Comparison of ENCODE assay signal across 1 cellular context in the genomic region with DNA sequence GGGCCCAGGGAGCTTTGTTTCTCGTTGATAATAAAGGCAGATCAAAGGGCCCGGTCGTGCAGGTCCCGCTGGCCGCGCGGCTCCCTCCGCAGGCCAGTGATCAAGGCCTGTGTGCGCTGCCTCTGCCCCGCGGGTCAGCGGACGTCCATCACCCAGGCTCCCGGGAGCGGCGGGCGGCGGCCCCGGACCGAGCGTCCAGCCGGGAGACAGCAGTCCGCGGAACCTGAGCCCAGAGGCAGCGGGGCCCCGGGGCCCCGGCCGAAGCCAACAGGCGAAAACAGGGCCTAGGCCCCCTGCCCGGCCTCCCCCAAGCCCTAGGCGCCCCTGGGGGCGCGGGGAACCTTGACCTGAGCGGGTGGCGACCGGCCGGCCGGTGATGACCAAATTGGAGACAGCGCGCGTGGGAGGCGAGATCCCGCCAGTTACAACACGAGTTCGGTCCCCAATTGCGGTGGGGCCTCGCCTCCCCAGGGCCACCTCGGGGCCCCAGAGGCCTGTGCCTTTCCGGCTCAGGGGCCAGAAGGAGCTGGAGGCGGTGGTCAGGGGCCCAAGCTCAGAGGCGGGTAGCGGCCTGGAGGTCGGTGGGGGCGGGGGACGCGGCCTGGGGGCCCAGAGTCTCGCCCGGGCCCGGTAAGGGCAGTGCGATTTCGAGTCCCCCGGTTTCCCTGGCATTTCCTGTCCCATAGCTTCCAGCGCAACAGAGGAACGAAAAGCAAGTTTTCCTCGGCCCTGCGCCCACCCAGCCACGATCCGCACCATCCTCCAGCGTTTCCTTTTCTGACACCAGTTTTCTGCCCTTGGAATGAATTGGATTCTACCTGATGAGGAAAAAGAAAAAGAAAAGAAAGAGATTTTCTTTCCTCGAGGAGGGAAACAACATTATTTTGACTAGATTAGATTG.
TF ChIP-seq lines count a peak whose summit lies in the region.

No MANE protein-coding gene starts in this region.

TF ChIP-seq in A549, 52 proteins besides CTCF, POLR2A, EP300 and RAD21 (continued from another document):
- TF ChIP-seq POLR2AphosphoS2 (conservative IDR thresholded peaks at IDR 0.05; ENCODE audit: low read length) (no peak), HDAC2 (IDR thresholded peaks at IDR 0.05) (no peak), ZFP36 (IDR thresholded peaks at IDR 0.05; ENCODE audit: borderline replicate concordance, partially characterized antibody) (no peak), KDM1A (IDR thresholded peaks at IDR 0.05; ENCODE audit: low read depth) (no peak), SREBF2 (IDR thresholded peaks at IDR 0.05) (no peak), FOSL2 (IDR thresholded peaks at IDR 0.05) (no peak), FOSL2 (CRISPR knock-in tag; IDR thresholded peaks at IDR 0.05) (no peak), RCOR1 (IDR thresholded peaks at IDR 0.05; ENCODE audit: low read depth, low read length) (no peak), EHF (CRISPR knock-in tag; IDR thresholded peaks at IDR 0.05) (no peak), TP53 (CRISPR knock-in tag; IDR thresholded peaks at IDR 0.05) (no peak), SMC3 (IDR thresholded peaks at IDR 0.05) (no peak), FOSB (CRISPR knock-in tag; IDR thresholded peaks at IDR 0.05) (no peak), CHD2 (IDR thresholded peaks at IDR 0.05; ENCODE audit: low read length, partially characterized antibody) (no peak), RARB (CRISPR knock-in tag; IDR thresholded peaks at IDR 0.05) (no peak), FOXS1 (CRISPR knock-in tag; IDR thresholded peaks at IDR 0.05) (no peak), GATA3 (IDR thresholded peaks at IDR 0.05; ENCODE audit: borderline replicate concordance) (no peak), ZSCAN20 (CRISPR knock-in tag; IDR thresholded peaks at IDR 0.05) (no peak), TFCP2L1 (CRISPR knock-in tag; IDR thresholded peaks at IDR 0.05) (no peak), HEYL (CRISPR knock-in tag; IDR thresholded peaks at IDR 0.05) (no peak), NPAS2 (CRISPR knock-in tag; IDR thresholded peaks at IDR 0.05; ENCODE audit: borderline replicate concordance) (no peak), HOXA7 (CRISPR knock-in tag; IDR thresholded peaks at IDR 0.05) (no peak), BHLHE40 (IDR thresholded peaks at IDR 0.05; ENCODE audit: low read depth, low read length) (no peak), CBX8 (IDR thresholded peaks at IDR 0.05) (no peak), ZNF302 (CRISPR knock-in tag; IDR thresholded peaks at IDR 0.05) (no peak), CEBPB (IDR thresholded peaks at IDR 0.05) (no peak), RNF2 (IDR thresholded peaks at IDR 0.05; ENCODE audit: borderline replicate concordance, low read depth) (peak; percentile 79; the same call in 1 of the 2 replicates), EHMT2 (IDR thresholded peaks at IDR 0.05; ENCODE audit: low read depth) (no peak), RFX5 (IDR thresholded peaks at IDR 0.05) (no peak), JUNB (IDR thresholded peaks at IDR 0.05) (no peak), ESRRA (IDR thresholded peaks at IDR 0.05; ENCODE audit: borderline replicate concordance, low read length) (no peak), NFE2L2 (conservative IDR thresholded peaks at IDR 0.05; ENCODE audit: low read length) (no peak), MAFK (IDR thresholded peaks at IDR 0.05; ENCODE audit: partially characterized antibody) (no peak), JUN (IDR thresholded peaks at IDR 0.05) (0 out of 5 replicates have a peak, but pooled peaks of 1 of the 2 experiments have one; percentile 45)
- TF ChIP-seq, protein P1, sequence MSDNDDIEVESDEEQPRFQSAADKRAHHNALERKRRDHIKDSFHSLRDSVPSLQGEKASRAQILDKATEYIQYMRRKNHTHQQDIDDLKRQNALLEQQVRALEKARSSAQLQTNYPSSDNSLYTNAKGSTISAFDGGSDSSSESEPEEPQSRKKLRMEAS (IDR thresholded peaks at IDR 0.05), result peak; percentile 60; the same call in 1 of the 2 replicates
- TF ChIP-seq, protein P2, sequence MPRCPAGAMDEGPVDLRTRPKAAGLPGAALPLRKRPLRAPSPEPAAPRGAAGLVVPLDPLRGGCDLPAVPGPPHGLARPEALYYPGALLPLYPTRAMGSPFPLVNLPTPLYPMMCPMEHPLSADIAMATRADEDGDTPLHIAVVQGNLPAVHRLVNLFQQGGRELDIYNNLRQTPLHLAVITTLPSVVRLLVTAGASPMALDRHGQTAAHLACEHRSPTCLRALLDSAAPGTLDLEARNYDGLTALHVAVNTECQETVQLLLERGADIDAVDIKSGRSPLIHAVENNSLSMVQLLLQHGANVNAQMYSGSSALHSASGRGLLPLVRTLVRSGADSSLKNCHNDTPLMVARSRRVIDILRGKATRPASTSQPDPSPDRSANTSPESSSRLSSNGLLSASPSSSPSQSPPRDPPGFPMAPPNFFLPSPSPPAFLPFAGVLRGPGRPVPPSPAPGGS (IDR thresholded peaks at IDR 0.05), result no peak
- TF ChIP-seq, protein P3, sequence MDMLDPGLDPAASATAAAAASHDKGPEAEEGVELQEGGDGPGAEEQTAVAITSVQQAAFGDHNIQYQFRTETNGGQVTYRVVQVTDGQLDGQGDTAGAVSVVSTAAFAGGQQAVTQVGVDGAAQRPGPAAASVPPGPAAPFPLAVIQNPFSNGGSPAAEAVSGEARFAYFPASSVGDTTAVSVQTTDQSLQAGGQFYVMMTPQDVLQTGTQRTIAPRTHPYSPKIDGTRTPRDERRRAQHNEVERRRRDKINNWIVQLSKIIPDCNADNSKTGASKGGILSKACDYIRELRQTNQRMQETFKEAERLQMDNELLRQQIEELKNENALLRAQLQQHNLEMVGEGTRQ (IDR thresholded peaks at IDR 0.05), result no peak
- TF ChIP-seq, protein P4, sequence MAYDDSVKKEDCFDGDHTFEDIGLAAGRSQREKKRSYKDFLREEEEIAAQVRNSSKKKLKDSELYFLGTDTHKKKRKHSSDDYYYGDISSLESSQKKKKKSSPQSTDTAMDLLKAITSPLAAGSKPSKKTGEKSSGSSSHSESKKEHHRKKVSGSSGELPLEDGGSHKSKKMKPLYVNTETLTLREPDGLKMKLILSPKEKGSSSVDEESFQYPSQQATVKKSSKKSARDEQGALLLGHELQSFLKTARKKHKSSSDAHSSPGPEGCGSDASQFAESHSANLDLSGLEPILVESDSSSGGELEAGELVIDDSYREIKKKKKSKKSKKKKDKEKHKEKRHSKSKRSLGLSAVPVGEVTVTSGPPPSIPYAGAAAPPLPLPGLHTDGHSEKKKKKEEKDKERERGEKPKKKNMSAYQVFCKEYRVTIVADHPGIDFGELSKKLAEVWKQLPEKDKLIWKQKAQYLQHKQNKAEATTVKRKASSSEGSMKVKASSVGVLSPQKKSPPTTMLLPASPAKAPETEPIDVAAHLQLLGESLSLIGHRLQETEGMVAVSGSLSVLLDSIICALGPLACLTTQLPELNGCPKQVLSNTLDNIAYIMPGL (CRISPR knock-in tag; IDR thresholded peaks at IDR 0.05; ENCODE audit: borderline replicate concordance), result no peak
- TF ChIP-seq, protein P5, sequence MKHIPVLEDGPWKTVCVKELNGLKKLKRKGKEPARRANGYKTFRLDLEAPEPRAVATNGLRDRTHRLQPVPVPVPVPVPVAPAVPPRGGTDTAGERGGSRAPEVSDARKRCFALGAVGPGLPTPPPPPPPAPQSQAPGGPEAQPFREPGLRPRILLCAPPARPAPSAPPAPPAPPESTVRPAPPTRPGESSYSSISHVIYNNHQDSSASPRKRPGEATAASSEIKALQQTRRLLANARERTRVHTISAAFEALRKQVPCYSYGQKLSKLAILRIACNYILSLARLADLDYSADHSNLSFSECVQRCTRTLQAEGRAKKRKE (CRISPR knock-in tag; IDR thresholded peaks at IDR 0.05; ENCODE audit: low read depth), result no peak
- TF ChIP-seq, protein P6, sequence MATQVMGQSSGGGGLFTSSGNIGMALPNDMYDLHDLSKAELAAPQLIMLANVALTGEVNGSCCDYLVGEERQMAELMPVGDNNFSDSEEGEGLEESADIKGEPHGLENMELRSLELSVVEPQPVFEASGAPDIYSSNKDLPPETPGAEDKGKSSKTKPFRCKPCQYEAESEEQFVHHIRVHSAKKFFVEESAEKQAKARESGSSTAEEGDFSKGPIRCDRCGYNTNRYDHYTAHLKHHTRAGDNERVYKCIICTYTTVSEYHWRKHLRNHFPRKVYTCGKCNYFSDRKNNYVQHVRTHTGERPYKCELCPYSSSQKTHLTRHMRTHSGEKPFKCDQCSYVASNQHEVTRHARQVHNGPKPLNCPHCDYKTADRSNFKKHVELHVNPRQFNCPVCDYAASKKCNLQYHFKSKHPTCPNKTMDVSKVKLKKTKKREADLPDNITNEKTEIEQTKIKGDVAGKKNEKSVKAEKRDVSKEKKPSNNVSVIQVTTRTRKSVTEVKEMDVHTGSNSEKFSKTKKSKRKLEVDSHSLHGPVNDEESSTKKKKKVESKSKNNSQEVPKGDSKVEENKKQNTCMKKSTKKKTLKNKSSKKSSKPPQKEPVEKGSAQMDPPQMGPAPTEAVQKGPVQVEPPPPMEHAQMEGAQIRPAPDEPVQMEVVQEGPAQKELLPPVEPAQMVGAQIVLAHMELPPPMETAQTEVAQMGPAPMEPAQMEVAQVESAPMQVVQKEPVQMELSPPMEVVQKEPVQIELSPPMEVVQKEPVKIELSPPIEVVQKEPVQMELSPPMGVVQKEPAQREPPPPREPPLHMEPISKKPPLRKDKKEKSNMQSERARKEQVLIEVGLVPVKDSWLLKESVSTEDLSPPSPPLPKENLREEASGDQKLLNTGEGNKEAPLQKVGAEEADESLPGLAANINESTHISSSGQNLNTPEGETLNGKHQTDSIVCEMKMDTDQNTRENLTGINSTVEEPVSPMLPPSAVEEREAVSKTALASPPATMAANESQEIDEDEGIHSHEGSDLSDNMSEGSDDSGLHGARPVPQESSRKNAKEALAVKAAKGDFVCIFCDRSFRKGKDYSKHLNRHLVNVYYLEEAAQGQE (IDR thresholded peaks at IDR 0.05), result no peak
- TF ChIP-seq, protein P7, sequence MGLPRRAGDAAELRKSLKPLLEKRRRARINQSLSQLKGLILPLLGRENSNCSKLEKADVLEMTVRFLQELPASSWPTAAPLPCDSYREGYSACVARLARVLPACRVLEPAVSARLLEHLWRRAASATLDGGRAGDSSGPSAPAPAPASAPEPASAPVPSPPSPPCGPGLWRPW (IDR thresholded peaks at IDR 0.05), result no peak
- TF ChIP-seq, protein P8, sequence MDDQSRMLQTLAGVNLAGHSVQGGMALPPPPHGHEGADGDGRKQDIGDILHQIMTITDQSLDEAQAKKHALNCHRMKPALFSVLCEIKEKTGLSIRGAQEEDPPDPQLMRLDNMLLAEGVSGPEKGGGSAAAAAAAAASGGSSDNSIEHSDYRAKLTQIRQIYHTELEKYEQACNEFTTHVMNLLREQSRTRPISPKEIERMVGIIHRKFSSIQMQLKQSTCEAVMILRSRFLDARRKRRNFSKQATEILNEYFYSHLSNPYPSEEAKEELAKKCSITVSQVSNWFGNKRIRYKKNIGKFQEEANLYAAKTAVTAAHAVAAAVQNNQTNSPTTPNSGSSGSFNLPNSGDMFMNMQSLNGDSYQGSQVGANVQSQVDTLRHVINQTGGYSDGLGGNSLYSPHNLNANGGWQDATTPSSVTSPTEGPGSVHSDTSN (IDR thresholded peaks at IDR 0.05), result no peak
- TF ChIP-seq, protein P9, sequence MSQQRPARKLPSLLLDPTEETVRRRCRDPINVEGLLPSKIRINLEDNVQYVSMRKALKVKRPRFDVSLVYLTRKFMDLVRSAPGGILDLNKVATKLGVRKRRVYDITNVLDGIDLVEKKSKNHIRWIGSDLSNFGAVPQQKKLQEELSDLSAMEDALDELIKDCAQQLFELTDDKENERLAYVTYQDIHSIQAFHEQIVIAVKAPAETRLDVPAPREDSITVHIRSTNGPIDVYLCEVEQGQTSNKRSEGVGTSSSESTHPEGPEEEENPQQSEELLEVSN (IDR thresholded peaks at IDR 0.05; ENCODE audit: borderline replicate concordance, low read depth), result peak; percentile 32; the same call in 1 of the 2 replicates
